17 cellular contexts compared by ENCODE assay signal in the genomic region with DNA sequence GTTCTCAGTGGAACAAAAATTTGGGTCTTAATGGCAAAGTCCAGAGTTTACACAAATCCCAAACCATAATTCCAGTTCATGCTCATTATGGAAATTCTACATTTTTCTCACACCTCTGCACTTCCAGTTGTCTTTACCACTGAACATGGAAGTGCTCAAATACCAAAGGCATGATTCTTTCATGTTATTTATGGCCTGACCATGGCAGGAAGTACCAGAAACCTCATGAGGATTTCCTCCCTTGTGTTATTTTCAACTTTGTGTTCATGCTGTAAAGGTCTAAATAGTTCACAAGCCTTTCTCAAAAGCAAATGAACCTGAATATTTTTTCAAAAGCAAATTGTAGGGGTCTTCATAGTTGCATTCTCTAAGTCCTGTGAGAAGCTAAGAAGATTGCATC.
DNase-seq lines count a peak whose midpoint lies in the region; ATAC-seq, FAIRE-seq and TF ChIP-seq lines count a peak whose summit lies in the region.
"Had no signal": no experiment of that assay in that cellular context is flagged by ENCODE, and none has a peak within 500 bp of the region (broad histone marks: within the 10 kb centered on the region; RNA-seq: fewer than 3 reads in every experiment).

No MANE protein-coding gene starts in this region.

- H3K9ac ChIP-seq in astrocyte (ENCODE audit: low read length): no peak overlapping the region

- DNase-seq in CD8-positive, alpha-beta memory T cell: no peak
- DNase-seq in HCEC 1CT (peak; percentile 71), astrocyte (ENCODE audit: low read depth) (no peak), myocyte (ENCODE audit: low read depth) (peak; percentile 60), RWPE1 (ENCODE audit: low spot score) (no peak)
- no peak for DNase-seq in stimulated activated CD4-positive, alpha-beta T cell treated with anti-CD3 and anti-CD28 coated beads, Interleukin-1b, Interleukin-23, amount 100 ng/mL, for 48 hours
- DNase-seq: activated gamma-delta T cell treated with Interleukin-2 at 50 U/mL for 16 hours; C1 segment of cervical spinal cord; DMS79 treated with DMSO at 0.1 percent for 48 hours; GOT3; NCI-H2107; NCI-H774; retina; stimulated activated CD4-positive, alpha-beta T cell treated with anti-CD3 and anti-CD28 coated beads, Interleukin-2, amount 100 ng/mL, for 24 hours had no signal

- H3K9me3 Mint-ChIP-seq in CD8-positive, alpha-beta memory T cell: no peaks in the 10 kb centered on the region
- no peaks in the 10 kb centered on the region for H3K9me3 Mint-ChIP-seq in astrocyte (ENCODE audit: unreplicated experiment)
- H3K9me3 Mint-ChIP-seq: brain had no signal

- no peaks in the 10 kb centered on the region for H3K9me3 ChIP-seq in CD8-positive, alpha-beta memory T cell (ENCODE audit: low read length)
- no peaks in the 10 kb centered on the region for H3K9me3 ChIP-seq in astrocyte (ENCODE audit: insufficient read depth, low read depth, low read length)

- peak overlapping the region in 5 of 7 donors; percentile 10 to 49 (median 31) for H3K4me3 Mint-ChIP-seq in CD8-positive, alpha-beta memory T cell
- H3K4me3 Mint-ChIP-seq in astrocyte (ENCODE audit: unreplicated experiment): no peak overlapping the region
- H3K4me3 Mint-ChIP-seq: brain had no signal

- ATAC-seq in GM21576 (IDR thresholded peaks at IDR 0.05; ENCODE audit: unreplicated experiment): no peak
- ATAC-seq: Panc1 had no signal

- peaks cover 29% of the 10 kb centered on the region for H3K4me1 ChIP-seq in CD8-positive, alpha-beta memory T cell (ENCODE audit: insufficient read depth, low read length)
- H3K4me1 ChIP-seq in astrocyte (ENCODE audit: insufficient read depth, low read length): peaks cover 14% of the 10 kb centered on the region

- H3K79me2 ChIP-seq in astrocyte (ENCODE audit: insufficient read depth, low read length): no peaks in the 10 kb centered on the region

- no peaks in the 10 kb centered on the region for H3K36me3 ChIP-seq in CD8-positive, alpha-beta memory T cell (ENCODE audit: insufficient read depth, low read length)
- H3K36me3 ChIP-seq in astrocyte (ENCODE audit: insufficient read depth, low read length): no peaks in the 10 kb centered on the region

- H4K20me1 ChIP-seq in astrocyte (ENCODE audit: insufficient read depth, low read length): no peaks in the 10 kb centered on the region

- peak overlapping the region in 1 of 8 donors; percentile 10 for H3K27ac Mint-ChIP-seq in CD8-positive, alpha-beta memory T cell
- peak overlapping the region; percentile 13 for H3K27ac Mint-ChIP-seq in astrocyte (ENCODE audit: unreplicated experiment)
- H3K27ac Mint-ChIP-seq: brain had no signal

- no peak overlapping the region for H3K4me3 ChIP-seq in CD8-positive, alpha-beta memory T cell (ENCODE audit: low read length)
- no peak overlapping the region for H3K4me3 ChIP-seq in astrocyte (ENCODE audit: insufficient read depth, low read depth, low read length)

- no peaks in the 10 kb centered on the region for H3K36me3 Mint-ChIP-seq in CD8-positive, alpha-beta memory T cell
- H3K36me3 Mint-ChIP-seq in astrocyte (ENCODE audit: low read depth, unreplicated experiment): no peaks in the 10 kb centered on the region
- H3K36me3 Mint-ChIP-seq: brain had no signal

- H3K27me3 Mint-ChIP-seq in CD8-positive, alpha-beta memory T cell: no peaks in the 10 kb centered on the region
- no peaks in the 10 kb centered on the region for H3K27me3 Mint-ChIP-seq in astrocyte (ENCODE audit: low read depth, unreplicated experiment)
- H3K27me3 Mint-ChIP-seq: brain had no signal

- POLR2A ChIA-PET in CD8-positive, alpha-beta memory T cell (lab: Charles Lee): no interaction called here
- POLR2A ChIA-PET in RWPE1 (lab: Yijun Ruan, JAX; ENCODE audit: low non-redundant PET): no interaction called here

- peaks cover 50 to 74% (median 72%) of the 10 kb centered on the region in 3 donors for H3K4me1 Mint-ChIP-seq in CD8-positive, alpha-beta memory T cell
- H3K4me1 Mint-ChIP-seq in astrocyte (ENCODE audit: low read depth, unreplicated experiment): peaks cover 38% of the 10 kb centered on the region
- H3K4me1 Mint-ChIP-seq: brain had no signal

- CTCF ChIA-PET in CD8-positive, alpha-beta memory T cell (lab: Charles Lee): interaction anchor here (1.2 kb wide), 1 partner anchor 20 kb away, joined by 3 read pairs; no protein-coding TSS in a partner anchor
- CTCF ChIA-PET in RWPE1 (lab: Yijun Ruan, JAX): interaction anchor here (0.6 kb wide), 1 partner anchor 1275 kb away, joined by 3 read pairs; no protein-coding TSS in a partner anchor

- TF ChIP-seq CTCF in astrocyte (IDR thresholded peaks at IDR 0.05; ENCODE audit: insufficient read depth, low read depth, low read length): no peak
- no peak for TF ChIP-seq CTCF in RWPE1 (conservative IDR thresholded peaks at IDR 0.05; ENCODE audit: low read depth)

- peak; percentile 80 for FAIRE-seq in astrocyte (lab: Jason Lieb, UNC)

- H3K27me3 ChIP-seq in CD8-positive, alpha-beta memory T cell (ENCODE audit: insufficient read depth, low read length, poor library complexity, severe bottlenecking): no peaks in the 10 kb centered on the region
- H3K27me3 ChIP-seq in astrocyte (ENCODE audit: insufficient read depth, low read length): peaks cover 3% of the 10 kb centered on the region

- no peak overlapping the region for H3K27ac ChIP-seq in CD8-positive, alpha-beta memory T cell (ENCODE audit: low read depth, low read length)
- H3K27ac ChIP-seq in astrocyte (ENCODE audit: low read depth, low read length) (no peak overlapping the region), RWPE1 (no peak overlapping the region)

- H3K4me2 ChIP-seq in astrocyte (ENCODE audit: low read length): no peak overlapping the region

- no peak overlapping the region for H2AFZ ChIP-seq in astrocyte (ENCODE audit: low read depth, low read length)

Comparison
In these comparisons a context has a peak if more than half of its experiments do, and no peak if none do; other contexts are left out.
1. DNase-seq: peak in HCEC 1CT (single experiment) and myocyte (single experiment); none in CD8-positive, alpha-beta memory T cell (0 of 5), astrocyte (single experiment), RWPE1 (single experiment) and stimulated activated CD4-positive, alpha-beta T cell treated with anti-CD3 and anti-CD28 coated beads, Interleukin-1b, Interleukin-23, amount 100 ng/mL, for 48 hours (single experiment).